ENCODE assay signal across 24 cellular contexts in genomic region chr10:61869276-61869675, GRCh38. TPM values are rescaled to one million over a fixed set of nuclear protein-coding genes. Genes with fewer than 3 reads are reported as not detected.
A peak's percentile ranks its signal among the peaks of the same experiment; 100 is the strongest.
DNase-seq lines count a peak whose midpoint lies in the region; ATAC-seq and TF ChIP-seq lines count a peak whose summit lies in the region.
"Had no signal": no experiment of that assay in that cellular context is flagged by ENCODE, and none has a peak within 500 bp of the region (broad histone marks: within the 10 kb centered on the region; RNA-seq: fewer than 3 reads in every experiment).

No MANE protein-coding gene starts in this region.

- intact Hi-C loops in Panc1 (cut with micrococcal nuclease; ENCODE audit: unreplicated experiment) (no loop called here), esophagus muscularis mucosa (cut with DNase I) (no loop called here)

- no TSS peak for BruUV-seq in Panc1 (replicated peaks; lab: Mats Ljungman, UMichigan)

- TF ChIP-seq POLR2A in esophagus muscularis mucosa (IDR thresholded peaks at IDR 0.05; ENCODE audit: low read depth) = no peak

- no peak for TF ChIP-seq EP300 in esophagus muscularis mucosa (IDR thresholded peaks at IDR 0.05)

- H3K27me3 Mint-ChIP-seq in osteocyte (ENCODE audit: unreplicated experiment) = no peaks in the 10 kb centered on the region
- H3K27me3 Mint-ChIP-seq: stimulated activated memory B cell treated with anti-CD40 and anti-IgM and Interleukin-4, amounts not matched to agents 10 μg/mL and 1 μg/mL and 100 μg/mL, for 72 hours had no signal

- no peaks in the 10 kb centered on the region for H3K36me3 Mint-ChIP-seq in osteocyte (ENCODE audit: unreplicated experiment)
- H3K36me3 Mint-ChIP-seq: stimulated activated memory B cell treated with anti-CD40 and anti-IgM and Interleukin-4, amounts not matched to agents 10 μg/mL and 1 μg/mL and 100 μg/mL, for 72 hours had no signal

- no peak for TF ChIP-seq CTCF in AG04450 (IDR thresholded peaks at IDR 0.05; ENCODE audit: low read depth, low read length)
- no peak for TF ChIP-seq CTCF in Panc1 (IDR thresholded peaks at IDR 0.05)
- no peak for TF ChIP-seq CTCF in esophagus muscularis mucosa (IDR thresholded peaks at IDR 0.05)
- no peak for TF ChIP-seq CTCF in osteocyte (IDR thresholded peaks at IDR 0.05)
- TF ChIP-seq CTCF in GM13977 (IDR thresholded peaks at IDR 0.05; ENCODE audit: extremely low read depth, insufficient read depth, missing control alignments) = no peak

- H3K4me1 Mint-ChIP-seq in osteocyte (ENCODE audit: unreplicated experiment) = peaks cover 23% of the 10 kb centered on the region
- H3K4me1 Mint-ChIP-seq: stimulated activated memory B cell treated with anti-CD40 and anti-IgM and Interleukin-4, amounts not matched to agents 10 μg/mL and 1 μg/mL and 100 μg/mL, for 72 hours had no signal

- POLR2A ChIA-PET in AG04450 (lab: Yijun Ruan, JAX) = no interaction called here
- POLR2A ChIA-PET in Panc1 (lab: Charles Lee) = no interaction called here

- H3K27me3 ChIP-seq in AG04450 (ENCODE audit: control insufficient read depth, insufficient read depth, low read length) = no peaks in the 10 kb centered on the region
- no peaks in the 10 kb centered on the region for H3K27me3 ChIP-seq in Panc1 (ENCODE audit: control insufficient read depth, insufficient read depth, low read length)
- no peaks in the 10 kb centered on the region for H3K27me3 ChIP-seq in esophagus muscularis mucosa
- H3K27me3 ChIP-seq: gastroesophageal sphincter, left lung, MG63, tibial artery had no signal

- H3K9me3 ChIP-seq in AG04450 (ENCODE audit: control insufficient read depth, insufficient read depth, low read length) = no peaks in the 10 kb centered on the region; the same call in 1 of the 2 replicates
- H3K9me3 ChIP-seq in Panc1 (ENCODE audit: control insufficient read depth, insufficient read depth, low read depth, low read length) = no peaks in the 10 kb centered on the region
- H3K9me3 ChIP-seq in esophagus muscularis mucosa = no peaks in the 10 kb centered on the region
- H3K9me3 ChIP-seq: gastroesophageal sphincter, left lung, MG63, tibial artery had no signal

- peak overlapping the region; percentile 25 for H3K27ac ChIP-seq in AG04450 (ENCODE audit: low read depth, low read length)
- H3K27ac ChIP-seq in Panc1 (ENCODE audit: low read length) = peak overlapping the region; percentile 76
- H3K27ac ChIP-seq in esophagus muscularis mucosa (replicated peaks in 1 of 4) = peak overlapping the region in 3 of 4 donors; percentile 37 to 51 (median 38)
- H3K27ac ChIP-seq: left lung, WERI-Rb-1 had no signal

- H3K4me1 ChIP-seq in Panc1 (ENCODE audit: control insufficient read depth, insufficient read depth, low read length) = peaks cover 13% of the 10 kb centered on the region; the same call in 1 of the 2 replicates
- peaks cover 0 to 23% (median 19%) of the 10 kb centered on the region in 4 donors for H3K4me1 ChIP-seq in esophagus muscularis mucosa

- no peak overlapping the region; the same call in 1 of the 2 replicates for H3K4me3 ChIP-seq in AG04450 (ENCODE audit: low read depth, low read length)
- H3K4me3 ChIP-seq in Panc1 (ENCODE audit: low read depth in 2 of 2, low read length in 2 of 2) = no peak overlapping the region
- H3K4me3 ChIP-seq in esophagus muscularis mucosa = no peak overlapping the region
- H3K4me3 ChIP-seq: gastroesophageal sphincter, left lung, MG63, tibial artery had no signal

- DNase-seq in AG04450 (ENCODE audit: low read depth, low spot score) (no peak), Panc1 (ENCODE audit: low read depth, low spot score) (no peak), esophagus muscularis mucosa (ENCODE audit: extremely low spot score) (no peak), osteocyte (ENCODE audit: extremely low spot score, unreplicated experiment) (no peak), GM13977 (ENCODE audit: low spot score) (no peak), NCI-H82 treated with DMSO at 0.1 percent for 48 hours (lab: John Stamatoyannopoulos, UW; ENCODE audit: unreplicated experiment) (no peak)
- DNase-seq: activated CD4-positive, alpha-beta T cell treated with anti-CD3 and anti-CD28 coated beads, Interleukin-2, amount 50 U/mL, for 48 hours; activated naive CD4-positive, alpha-beta T cell; activated T-cell treated with anti-CD3 and anti-CD28 coated beads for 4 hours; aorta; DND-41; left lung; MG63; NCI-H1694; NCI-H446; NK-92 treated with Interleukin-12 subunit alpha and Interleukin-12 subunit beta, amount 100 ng/mL, for 24 hours; RPMI8226; stimulated activated CD4-positive, alpha-beta T cell treated with anti-CD3 and anti-CD28 coated beads, Interleukin-15, amount 100 ng/mL, for 24 hours; tibial artery; WERI-Rb-1 had no signal

- H3K27ac Mint-ChIP-seq in osteocyte (ENCODE audit: unreplicated experiment) = peak overlapping the region; percentile 37
- H3K27ac Mint-ChIP-seq: stimulated activated memory B cell treated with anti-CD40 and anti-IgM and Interleukin-4, amounts not matched to agents 10 μg/mL and 1 μg/mL and 100 μg/mL, for 72 hours had no signal

- CTCF ChIA-PET in AG04450 (lab: Charles Lee) = interaction anchor here (1.3 kb wide), 1 partner anchor 598 kb away, joined by 3 read pairs; no protein-coding TSS in a partner anchor
- CTCF ChIA-PET in Panc1 (lab: Charles Lee) = no interaction called here

- WGBS in esophagus muscularis mucosa = 97% methylated on average over 2 of the region's 2 CpGs

- no peaks in the 10 kb centered on the region for H3K9me3 Mint-ChIP-seq in osteocyte (ENCODE audit: unreplicated experiment)
- H3K9me3 Mint-ChIP-seq: stimulated activated memory B cell treated with anti-CD40 and anti-IgM and Interleukin-4, amounts not matched to agents 10 μg/mL and 1 μg/mL and 100 μg/mL, for 72 hours had no signal

- no peak overlapping the region for H3K4me3 Mint-ChIP-seq in osteocyte (ENCODE audit: unreplicated experiment)
- H3K4me3 Mint-ChIP-seq: stimulated activated memory B cell treated with anti-CD40 and anti-IgM and Interleukin-4, amounts not matched to agents 10 μg/mL and 1 μg/mL and 100 μg/mL, for 72 hours had no signal

- H3K36me3 ChIP-seq in Panc1 (ENCODE audit: control insufficient read depth, insufficient read depth, low read length) (no peaks in the 10 kb centered on the region), esophagus muscularis mucosa (no peaks in the 10 kb centered on the region)
- H3K36me3 ChIP-seq: gastroesophageal sphincter, left lung, MG63, tibial artery, WERI-Rb-1 had no signal

- ATAC-seq in Panc1 (no peak), GM19023 (IDR thresholded peaks at IDR 0.05; ENCODE audit: unreplicated experiment) (no peak), HG03196 (IDR thresholded peaks at IDR 0.05; ENCODE audit: unreplicated experiment) (no peak)
- ATAC-seq: gastroesophageal sphincter; stimulated activated memory B cell treated with anti-CD40 and anti-IgM and Interleukin-4, amounts not matched to agents 10 μg/mL and 1 μg/mL and 100 μg/mL, for 72 hours had no signal

- in situ Hi-C loops in Panc1 (cut with HindIII; ENCODE audit: low pct_unique_long_range_greater_than_20kb, low sequenced_read_pairs) = no loop called here
- in situ Hi-C loops in GM13977 (cut with MboI; ENCODE audit: low pct_unique_long_range_greater_than_20kb, low sequenced_read_pairs, unreplicated experiment) = no loop called here

RNA-seq across cellular contexts. Expression of gene ARID5B, which starts 32.2 kb away (rescaled TPM):
- 132 and 137 TPM in 2 replicates for polyA plus RNA-seq in AG04450 (2011; rRNA removed)
- 407 and 416 TPM in 2 replicates for polyA minus RNA-seq in AG04450 (2011; rRNA and poly(A)+ RNA removed)
- total RNA-seq in Panc1 (2021; ENCODE audit: unreplicated experiment) = 22.7 TPM
- polyA plus RNA-seq in Panc1 (2012; ENCODE audit: insufficient read length) = 7.6 TPM
- total RNA-seq in esophagus muscularis mucosa = 100 to 1,000 TPM in 1 of 4 donors, 10 to 100 TPM in 3; 33.6 to 150 (median 64.9) TPM
- 87.3 and 89.4 TPM in 2 replicates for total RNA-seq in osteocyte

Comparison
In these comparisons a context has a peak if more than half of its experiments do, and no peak if none do; other contexts are left out.
1. H3K27ac ChIP-seq: peak in every context shown above with its lines; median percentile 76 in Panc1; 38 in esophagus muscularis mucosa; 25 in AG04450.